8 cellular contexts compared by ENCODE assay signal in the genomic region with DNA sequence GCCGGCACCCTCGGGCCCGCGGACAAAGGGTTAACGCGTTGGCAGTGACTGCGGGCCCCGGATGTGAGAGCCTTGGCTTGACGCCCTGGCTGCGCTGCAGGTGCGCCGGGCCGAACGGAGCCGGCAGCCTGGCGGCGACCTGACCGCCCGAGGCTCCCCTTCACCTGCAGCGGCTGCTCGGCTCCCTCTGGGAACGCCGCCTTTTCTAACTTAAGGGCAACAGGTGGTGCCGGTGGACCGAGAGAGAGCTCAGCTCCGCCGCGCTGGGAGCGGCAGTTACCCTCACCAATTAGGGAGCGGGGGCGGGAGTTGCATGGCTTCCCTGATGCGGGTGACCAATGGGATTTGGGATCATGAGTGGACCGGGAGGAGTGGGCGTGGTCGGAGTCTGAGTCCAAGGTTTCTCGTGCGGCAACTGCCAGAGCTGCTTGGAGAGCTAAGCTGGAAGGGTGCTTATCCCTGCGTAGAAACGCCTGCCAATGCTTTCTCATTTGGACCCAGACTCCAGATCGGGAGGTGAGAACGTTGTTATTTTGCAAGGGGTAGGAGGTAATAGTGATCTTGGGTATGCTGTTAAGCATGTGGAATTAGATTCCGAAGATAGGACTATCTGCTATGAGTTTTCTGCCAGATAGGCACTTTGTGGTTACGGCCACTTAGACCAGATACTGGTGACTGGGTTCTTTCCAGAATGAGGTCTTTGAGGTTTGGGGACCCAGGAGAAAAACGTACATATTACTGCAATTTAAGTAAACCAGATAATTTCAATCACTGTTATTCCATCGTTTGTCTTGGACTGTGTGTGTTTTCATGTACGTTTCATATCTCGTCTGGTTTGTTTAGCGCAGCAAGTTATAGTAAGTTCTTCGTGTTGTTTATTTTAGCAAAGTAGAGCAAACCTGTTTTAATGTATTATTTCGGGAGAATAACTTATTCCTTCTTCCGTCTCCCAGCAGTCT. TPM values are rescaled to one million over a fixed set of nuclear protein-coding genes. Genes with fewer than 3 reads are reported as not detected.
DNase-seq lines count a peak whose midpoint lies in the region; ATAC-seq, FAIRE-seq and TF ChIP-seq lines count a peak whose summit lies in the region.

A gene with protein sequence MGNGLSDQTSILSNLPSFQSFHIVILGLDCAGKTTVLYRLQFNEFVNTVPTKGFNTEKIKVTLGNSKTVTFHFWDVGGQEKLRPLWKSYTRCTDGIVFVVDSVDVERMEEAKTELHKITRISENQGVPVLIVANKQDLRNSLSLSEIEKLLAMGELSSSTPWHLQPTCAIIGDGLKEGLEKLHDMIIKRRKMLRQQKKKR (plus strand): TSS at position 421 of the 959 bp plus-strand sequence. CDS start 622 bp downstream, outside the sequence.

- H3K27ac ChIP-seq in iPS-20b (ENCODE audit: low read length) (no peak within 1 kb of the TSS), skeletal muscle tissue (ENCODE audit: low read depth, low read length) (peak within 1 kb of the TSS; percentile 75)

- H3K4me3 ChIP-seq in WI38 (ENCODE audit: low read depth, low read length) = peak within 1 kb of the TSS; percentile 93
- H3K4me3 ChIP-seq in bronchial epithelial cell (ENCODE audit: low read depth, low read length) = peak within 1 kb of the TSS; percentile 84
- H3K4me3 ChIP-seq in iPS-20b (ENCODE audit: low read length) = peak within 1 kb of the TSS; percentile 89
- H3K4me3 ChIP-seq in skeletal muscle tissue (ENCODE audit: low read length in 3 of 3) = peak within 1 kb of the TSS; percentile 77 to 91 (median 88)

- DNase-seq in NCI-H2171 treated with DMSO at 0.1 percent for 48 hours (lab: John Stamatoyannopoulos, UW) (peak; percentile 97), bronchial epithelial cell (ENCODE audit: low read depth) (peak; percentile 95)

- H3K36me3 ChIP-seq in bronchial epithelial cell (ENCODE audit: control insufficient read depth, insufficient read depth, low read length) (no peaks in the 10 kb centered on the region), iPS-20b (ENCODE audit: insufficient read depth, low read depth, low read length) (no peaks in the 10 kb centered on the region), skeletal muscle tissue (ENCODE audit: control insufficient read depth in 3 of 3, insufficient read depth in 3 of 3, low read length in 3 of 3) (no peaks in the 10 kb centered on the region)

- ATAC-seq in GM18867 (IDR thresholded peaks at IDR 0.05; ENCODE audit: unreplicated experiment) = peak; percentile 77
- peak; percentile 76 for ATAC-seq in HG03103 (IDR thresholded peaks at IDR 0.05; ENCODE audit: low read depth, unreplicated experiment)

- H3K4me1 ChIP-seq in iPS-20b (ENCODE audit: insufficient read depth, low read length) (peaks cover 18% of the 10 kb centered on the region; the same call in 1 of the 2 replicates), skeletal muscle tissue (ENCODE audit: control insufficient read depth in 3 of 3, insufficient read depth in 3 of 3, low read length in 3 of 3) (peaks cover 0 to 7% (median 6%) of the 10 kb centered on the region in 3 donors)

- H3K9ac ChIP-seq in iPS-20b (ENCODE audit: low read depth, low read length) (peak within 1 kb of the TSS; percentile 84), skeletal muscle tissue (ENCODE audit: low read depth in 1 of 3, low read length in 3 of 3) (peak within 1 kb of the TSS; percentile 78 to 85 (median 79))

- H3K27me3 ChIP-seq in bronchial epithelial cell (ENCODE audit: control insufficient read depth, insufficient read depth, low read length) (no peaks in the 10 kb centered on the region), iPS-20b (ENCODE audit: insufficient read depth, low read length) (no peaks in the 10 kb centered on the region), skeletal muscle tissue (ENCODE audit: control insufficient read depth in 3 of 3, insufficient read depth in 3 of 3, low read length in 3 of 3) (no peaks in the 10 kb centered on the region)

- H3K9me3 ChIP-seq in iPS-20b (ENCODE audit: insufficient read depth, low read depth, low read length) (no peaks in the 10 kb centered on the region), skeletal muscle tissue (ENCODE audit: control insufficient read depth in 3 of 3, low read length in 3 of 3) (no peaks in the 10 kb centered on the region)

- TF ChIP-seq CTCF in WI38 (IDR thresholded peaks at IDR 0.05; ENCODE audit: low read depth, low read length) (no peak), bronchial epithelial cell (IDR thresholded peaks at IDR 0.05; ENCODE audit: insufficient read depth, low read length, severe bottlenecking) (peak; percentile 79)

- FAIRE-seq in A204.1 (lab: Jason Lieb, UNC) (peak; percentile 92), bronchial epithelial cell (lab: Jason Lieb, UNC) (peak; percentile 88)

RNA-seq across cellular contexts. Expression of the gene that starts here (rescaled TPM):
- total RNA-seq in bronchial epithelial cell (54.8 and 58.0 TPM in 2 replicates), skeletal muscle tissue (35.5 TPM)
